Comparison of ENCODE assay signal across 8 cellular contexts in the genomic region with DNA sequence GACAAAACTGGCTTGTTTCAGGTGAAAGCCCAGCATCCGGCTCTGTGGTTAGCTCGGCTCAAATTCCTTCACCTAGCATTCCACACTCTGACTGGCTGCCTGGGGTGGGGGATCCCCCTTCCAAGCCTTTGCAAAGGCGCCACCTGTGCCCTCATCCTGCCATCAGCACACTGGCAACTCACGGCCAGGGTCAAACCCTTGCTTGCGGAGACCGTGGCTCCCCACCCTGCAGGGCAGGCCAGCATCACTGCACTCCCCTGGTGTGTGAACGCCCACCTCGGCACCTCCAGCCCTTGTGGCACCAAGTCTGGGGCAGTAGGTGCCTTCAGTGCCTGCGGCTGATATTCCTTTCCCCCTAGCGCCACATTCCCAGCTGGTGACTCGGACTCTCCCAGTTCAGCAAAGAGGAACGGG. TPM values are rescaled to one million over a fixed set of nuclear protein-coding genes. Genes with fewer than 3 reads are reported as not detected.
DNase-seq lines count a peak whose midpoint lies in the region; ATAC-seq and TF ChIP-seq lines count a peak whose summit lies in the region.

No MANE protein-coding gene starts in this region.

- H3K4me3 Mint-ChIP-seq in GM23338: peak overlapping the region; percentile 95
- H3K4me3 Mint-ChIP-seq in WTC11: peak overlapping the region; percentile 95

- no peak overlapping the region for H2AFZ ChIP-seq in GM23338

- peak overlapping the region; percentile 99 for H3K4me2 ChIP-seq in GM23338

- H3K4me3 ChIP-seq in GM23338 (peak overlapping the region; percentile 88), gastroesophageal sphincter (peak overlapping the region; percentile 44 to 98), skeletal muscle cell (ENCODE audit: low read depth, low read length) (peak overlapping the region; percentile 93)

- H3K27me3 Mint-ChIP-seq in GM23338 (ENCODE audit: insufficient read depth, low read depth, poor library complexity): peaks cover 4% of the 10 kb centered on the region
- H3K27me3 Mint-ChIP-seq in WTC11 (ENCODE audit: low read depth): no peaks in the 10 kb centered on the region

- peak overlapping the region; percentile 98 for H3K27ac Mint-ChIP-seq in GM23338
- H3K27ac Mint-ChIP-seq in WTC11: peak overlapping the region; percentile 98

- no peaks in the 10 kb centered on the region for H3K9me3 ChIP-seq in gastroesophageal sphincter

- CTCF ChIA-PET in WTC11 (lab: Charles Lee): interaction anchor here (1.2 to 2.5 kb wide), 2 partner anchors 10 to 106 kb away, joined by 4 to 15 read pairs; partner anchors contain the start of gene SHMT1

- H3K36me3 Mint-ChIP-seq in GM23338 (ENCODE audit: low read depth): peaks cover 38% of the 10 kb centered on the region
- H3K36me3 Mint-ChIP-seq in WTC11: peaks cover 34% of the 10 kb centered on the region

- H3K27ac ChIP-seq in GM23338 (ENCODE audit: low read depth) (peak overlapping the region; percentile 94), gastroesophageal sphincter (peak overlapping the region; percentile 60 to 99 (median 92))

- peaks cover 18% of the 10 kb centered on the region for H3F3A ChIP-seq in GM23338 (replicated peaks; ENCODE audit: low read depth)

- peaks cover 29% of the 10 kb centered on the region for H3K4me1 Mint-ChIP-seq in GM23338
- peaks cover 29% of the 10 kb centered on the region for H3K4me1 Mint-ChIP-seq in WTC11

- TF ChIP-seq CTCF in GM23338 (conservative IDR thresholded peaks at IDR 0.05; ENCODE audit: low read depth in 2 of 2) (no peak), WTC11 (IDR thresholded peaks at IDR 0.05) (no peak), gastroesophageal sphincter (IDR thresholded peaks at IDR 0.05) (no peak), GM13976 (IDR thresholded peaks at IDR 0.05; ENCODE audit: borderline replicate concordance, control extremely low read depth, extremely low read depth, insufficient read depth, missing control alignments) (no peak)

- H3K27me3 ChIP-seq in GM23338 (ENCODE audit: insufficient read depth) (no peaks in the 10 kb centered on the region), gastroesophageal sphincter (no peaks in the 10 kb centered on the region)

- TF ChIP-seq EP300 in gastroesophageal sphincter (IDR thresholded peaks at IDR 0.05): no peak

- no peak for TF ChIP-seq POLR2A in gastroesophageal sphincter (IDR thresholded peaks at IDR 0.05)

- no peaks in the 10 kb centered on the region for H3K9me2 ChIP-seq in GM23338 (ENCODE audit: insufficient read depth)

- DNase-seq in GM23338 (ENCODE audit: low spot score) (peak; percentile 78), WTC11 (ENCODE audit: low spot score) (peak; percentile 59), skeletal muscle cell (ENCODE audit: low read depth) (no peak), DMS79 (lab: John Stamatoyannopoulos, UW) (no peak), GM13976 (ENCODE audit: low spot score) (no peak), SHP77 (lab: John Stamatoyannopoulos, UW) (no peak)

- H3K9me3 Mint-ChIP-seq in GM23338 (no peaks in the 10 kb centered on the region), WTC11 (no peaks in the 10 kb centered on the region)

- H3K4me1 ChIP-seq in GM23338 (ENCODE audit: insufficient read depth): peaks cover 20% of the 10 kb centered on the region
- peaks cover 0 to 54% (median 31%) of the 10 kb centered on the region in 3 donors for H3K4me1 ChIP-seq in gastroesophageal sphincter

- in situ Hi-C loops in GM13976 (cut with MboI; ENCODE audit: low sequenced_read_pairs, unreplicated experiment): no loop called here

- ATAC-seq in GM23338 (peak; percentile 6), WTC11 (no peak), gastroesophageal sphincter (no peak), HG03521 (IDR thresholded peaks at IDR 0.05; ENCODE audit: unreplicated experiment) (no peak)

- peaks cover 32% of the 10 kb centered on the region for H3K79me2 ChIP-seq in GM23338 (replicated peaks; ENCODE audit: insufficient read depth)

- 8% methylated on average over 2 of the region's 12 CpGs; no CpG with 5 or more reads in 1 of the 2 donors for WGBS in gastroesophageal sphincter (ENCODE audit: low coverage in 1 of 2), 2 donors

- POLR2A ChIA-PET in WTC11 (lab: Charles Lee): interaction anchor here (0.9 to 1.7 kb wide), 2 partner anchors 10 to 13 kb away, joined by 6 read pairs; no protein-coding TSS in a partner anchor

- peaks cover 9% of the 10 kb centered on the region; the same call in 1 of the 2 replicates for H3K36me3 ChIP-seq in GM23338 (ENCODE audit: insufficient read depth)
- peaks cover 0 to 46% of the 10 kb centered on the region in 2 donors for H3K36me3 ChIP-seq in gastroesophageal sphincter

- H4K20me1 ChIP-seq in GM23338 (replicated peaks; ENCODE audit: insufficient read depth): peaks cover 4% of the 10 kb centered on the region

TF ChIP-seq in GM23338, 12 proteins besides CTCF, POLR2A, EP300 and RAD21 (continues in another document):
- TF ChIP-seq STAT1 (IDR thresholded peaks at IDR 0.05; ENCODE audit: unreplicated experiment): no peak
- no peak for TF ChIP-seq EZH2 (IDR thresholded peaks at IDR 0.05; ENCODE audit: low read depth, unreplicated experiment)
- TF ChIP-seq EZH2phosphoT487 (IDR thresholded peaks at IDR 0.05; ENCODE audit: unreplicated experiment): no peak
- TF ChIP-seq ZNF114 (CRISPR knock-in tag; IDR thresholded peaks at IDR 0.05): no peak

TF ChIP-seq in WTC11, 78 proteins besides CTCF, POLR2A, EP300 and RAD21:
- TF ChIP-seq FOXK1 (CRISPR knock-in tag; IDR thresholded peaks at IDR 0.05): no peak
- 0 out of 2 replicates have a peak, but pooled peaks have one; percentile 29 for TF ChIP-seq ETV6 (CRISPR knock-in tag; IDR thresholded peaks at IDR 0.05)
- TF ChIP-seq HMGA2 (CRISPR knock-in tag; IDR thresholded peaks at IDR 0.05): no peak
- TF ChIP-seq, protein P1, sequence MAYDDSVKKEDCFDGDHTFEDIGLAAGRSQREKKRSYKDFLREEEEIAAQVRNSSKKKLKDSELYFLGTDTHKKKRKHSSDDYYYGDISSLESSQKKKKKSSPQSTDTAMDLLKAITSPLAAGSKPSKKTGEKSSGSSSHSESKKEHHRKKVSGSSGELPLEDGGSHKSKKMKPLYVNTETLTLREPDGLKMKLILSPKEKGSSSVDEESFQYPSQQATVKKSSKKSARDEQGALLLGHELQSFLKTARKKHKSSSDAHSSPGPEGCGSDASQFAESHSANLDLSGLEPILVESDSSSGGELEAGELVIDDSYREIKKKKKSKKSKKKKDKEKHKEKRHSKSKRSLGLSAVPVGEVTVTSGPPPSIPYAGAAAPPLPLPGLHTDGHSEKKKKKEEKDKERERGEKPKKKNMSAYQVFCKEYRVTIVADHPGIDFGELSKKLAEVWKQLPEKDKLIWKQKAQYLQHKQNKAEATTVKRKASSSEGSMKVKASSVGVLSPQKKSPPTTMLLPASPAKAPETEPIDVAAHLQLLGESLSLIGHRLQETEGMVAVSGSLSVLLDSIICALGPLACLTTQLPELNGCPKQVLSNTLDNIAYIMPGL (CRISPR knock-in tag; IDR thresholded peaks at IDR 0.05): 0 out of 2 replicates have a peak, but pooled peaks have one; percentile 29
- TF ChIP-seq MAX (CRISPR knock-in tag; IDR thresholded peaks at IDR 0.05): no peak

RNA-seq across cellular contexts. Expression of gene FLII, which starts 1.3 kb away (rescaled TPM):
- 262 and 373 TPM in 2 replicates for total RNA-seq in GM23338 (2014; rRNA removed; shearing (Covaris generic))
- polyA plus RNA-seq in GM23338 (2016; fragmentation: Nextera tagmentation; extraction: Ambion mirVana): 173 and 175 TPM in 2 replicates
- total RNA-seq in WTC11 (2021) (298 to 313 TPM (median 309 TPM) in 3 replicates), gastroesophageal sphincter (100 to 1,000 TPM; 283 to 543 (median 310) TPM)

RNA-seq across cellular contexts. Expression of gene MIEF2, which starts 3.2 kb away (rescaled TPM):
- total RNA-seq in GM23338 (2014; rRNA removed; shearing (Covaris generic)): 24.9 and 26.5 TPM in 2 replicates
- polyA plus RNA-seq in GM23338 (2016; fragmentation: Nextera tagmentation; extraction: Ambion mirVana): 4.9 and 8.2 TPM in 2 replicates
- total RNA-seq in WTC11 (2021) (15.7 to 18.8 TPM (median 17.9 TPM) in 3 replicates), gastroesophageal sphincter (10 to 100 TPM; 10.8 to 19.0 (median 12.5) TPM)

RNA-seq across cellular contexts. Expression of gene LLGL1, which starts 31.8 kb away (rescaled TPM):
- total RNA-seq in GM23338 (2014; rRNA removed; shearing (Covaris generic)): 118 and 129 TPM in 2 replicates
- polyA plus RNA-seq in GM23338 (2016; fragmentation: Nextera tagmentation; extraction: Ambion mirVana): 5.9 TPM in 2 replicates
- 76.0 to 87.8 TPM (median 78.6 TPM) in 3 replicates for total RNA-seq in WTC11 (2021)
- total RNA-seq in gastroesophageal sphincter: 10 to 100 TPM; 16.7 to 31.7 (median 22.1) TPM

RNA-seq across cellular contexts. Expression of gene TOP3A, which starts 57.5 kb away (rescaled TPM):
- 60.2 and 76.7 TPM in 2 replicates for total RNA-seq in GM23338 (2014; rRNA removed; shearing (Covaris generic))
- 21.7 and 24.9 TPM in 2 replicates for polyA plus RNA-seq in GM23338 (2016; fragmentation: Nextera tagmentation; extraction: Ambion mirVana)
- total RNA-seq in WTC11 (2021): 54.9 to 56.1 TPM (median 56.0 TPM) in 3 replicates
- 10 to 100 TPM; 19.6 to 49.7 (median 26.8) TPM for total RNA-seq in gastroesophageal sphincter

RNA-seq across cellular contexts. Expression of gene SMCR8, which starts 57.8 kb away (rescaled TPM):
- 19.0 and 20.1 TPM in 2 replicates for total RNA-seq in GM23338 (2014; rRNA removed; shearing (Covaris generic))
- polyA plus RNA-seq in GM23338 (2016; fragmentation: Nextera tagmentation; extraction: Ambion mirVana): 1.5 and 1.6 TPM in 2 replicates
- total RNA-seq in WTC11 (2021) (17.8 to 19.1 TPM (median 18.0 TPM) in 3 replicates), gastroesophageal sphincter (10 to 100 TPM; 14.0 to 20.0 (median 14.9) TPM)

Comparison
In these comparisons a context has a peak if more than half of its experiments do, and no peak if none do; other contexts are left out.
1. DNase-seq: peak in GM23338 (single experiment) and WTC11 (single experiment); none in skeletal muscle cell (single experiment), DMS79 (single experiment), GM13976 (single experiment) and SHP77 (0 of 2).
2. Peak in every context shown above with its lines, with median percentiles within 50 percentile points of each other: H3K4me3 ChIP-seq.